19 cellular contexts compared by ENCODE assay signal in the genomic region with DNA sequence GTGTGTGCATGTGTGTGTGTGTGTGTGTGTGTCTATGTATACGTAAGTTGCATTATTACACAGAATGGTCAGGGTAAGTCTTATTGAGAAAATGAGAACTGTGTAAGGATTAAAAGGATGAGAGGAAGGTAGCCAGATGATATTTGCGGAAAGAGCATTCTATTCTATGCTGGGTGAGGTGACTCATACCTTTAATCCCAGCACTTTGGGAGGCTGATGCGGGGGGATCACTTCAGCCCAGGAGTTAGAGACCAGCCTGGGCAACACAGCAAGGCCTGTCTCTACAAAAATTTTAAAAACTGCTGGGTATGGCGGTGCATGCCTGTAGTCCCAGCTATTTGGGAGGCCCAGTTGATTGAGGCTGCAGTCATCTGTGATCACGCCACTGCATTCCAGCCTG.
"Had no signal": no experiment of that assay in that cellular context is flagged by ENCODE, and none has a peak within 500 bp of the region (broad histone marks: within the 10 kb centered on the region; RNA-seq: fewer than 3 reads in every experiment).

No MANE protein-coding gene starts in this region.

- H3K27me3 ChIP-seq: colonic mucosa, esophagus muscularis mucosa, gastroesophageal sphincter, heart right ventricle, left lung had no signal

- ATAC-seq: effector memory CD8-positive, alpha-beta T cell; gastroesophageal sphincter; heart right ventricle; left cardiac atrium; left lung; left ventricle myocardium superior; lower lobe of right lung; mucosa of descending colon; naive thymus-derived CD8-positive, alpha-beta T cell had no signal

- H3K4me3 ChIP-seq: colonic mucosa, esophagus muscularis mucosa, gastroesophageal sphincter, heart right ventricle, left lung, lower lobe of right lung, mucosa of descending colon had no signal

- H3K9me3 ChIP-seq: colonic mucosa, esophagus muscularis mucosa, gastroesophageal sphincter, lower lobe of right lung, mucosa of descending colon had no signal

- DNase-seq: colonic mucosa; cortex of kidney; effector CD8-positive, alpha-beta T cell; effector memory CD8-positive, alpha-beta T cell; endodermal cell; erythroblast; foreskin fibroblast; heart right ventricle; hippocampal formation; left cardiac atrium; left lung; left ventricle myocardium superior; lower lobe of right lung; mesenchymal stem cell; mucosa of descending colon; naive B cell; naive thymus-derived CD8-positive, alpha-beta T cell had no signal

- H3K4me1 ChIP-seq: colonic mucosa, lower lobe of right lung had no signal

- H3K36me3 ChIP-seq: colonic mucosa, esophagus muscularis mucosa, gastroesophageal sphincter, heart right ventricle, left lung, lower lobe of right lung had no signal

- H3K27ac ChIP-seq: colonic mucosa, esophagus muscularis mucosa, gastroesophageal sphincter, heart right ventricle, left lung, lower lobe of right lung had no signal
